19 cellular contexts compared by ENCODE assay signal in genomic region chr1:239361403-239361802, GRCh38. TPM values are rescaled to one million over a fixed set of nuclear protein-coding genes. Genes with fewer than 3 reads are reported as not detected.
DNase-seq lines count a peak whose midpoint lies in the region; ATAC-seq and TF ChIP-seq lines count a peak whose summit lies in the region.
"Had no signal": no experiment of that assay in that cellular context is flagged by ENCODE, and none has a peak within 500 bp of the region (broad histone marks: within the 10 kb centered on the region; RNA-seq: fewer than 3 reads in every experiment).

No MANE protein-coding gene starts in this region.

- H3K4me3 ChIP-seq in BJ (ENCODE audit: low read depth, low read length) (no peak overlapping the region), left lung (no peak overlapping the region)
- H3K4me3 ChIP-seq: esophagus muscularis mucosa had no signal

- H3K36me3 ChIP-seq in BJ (ENCODE audit: control insufficient read depth, insufficient read depth, low read length): no peaks in the 10 kb centered on the region
- no peaks in the 10 kb centered on the region for H3K36me3 ChIP-seq in left lung
- H3K36me3 ChIP-seq: BE2C, esophagus muscularis mucosa had no signal

- POLR2A ChIA-PET in BJ (lab: Charles Lee): no interaction called here

- peak; percentile 23 for ATAC-seq in left lung
- ATAC-seq in HG03097 (IDR thresholded peaks at IDR 0.05; ENCODE audit: low FRiP score, unreplicated experiment): no peak
- ATAC-seq in sciatic nerve: no peak
- ATAC-seq in GM19452 (IDR thresholded peaks at IDR 0.05; ENCODE audit: unreplicated experiment): no peak
- no peak for ATAC-seq in HG03565 (IDR thresholded peaks at IDR 0.05; ENCODE audit: unreplicated experiment)
- ATAC-seq: HepG2 had no signal

- no peaks in the 10 kb centered on the region for H3K9me3 ChIP-seq in left lung
- H3K9me3 ChIP-seq: BE2C, esophagus muscularis mucosa had no signal

- H3K27me3 ChIP-seq in BJ (ENCODE audit: control insufficient read depth, insufficient read depth, low read length) (no peaks in the 10 kb centered on the region), left lung (no peaks in the 10 kb centered on the region)
- H3K27me3 ChIP-seq: BE2C, esophagus muscularis mucosa had no signal

- TF ChIP-seq CTCF in BJ (IDR thresholded peaks at IDR 0.05; ENCODE audit: insufficient read depth, low read depth, low read length): no peak
- no peak for TF ChIP-seq CTCF in left lung (IDR thresholded peaks at IDR 0.05)

- peak; percentile 94 for DNase-seq in BJ (ENCODE audit: low read depth)
- peak; percentile 55 for DNase-seq in LHCN-M2 (ENCODE audit: low read depth)
- DNase-seq in astrocyte of the hippocampus (ENCODE audit: low read depth, low spot score): peak; percentile 73
- DNase-seq in left lung: no peak
- DNase-seq in sciatic nerve (ENCODE audit: low spot score): no peak
- DNase-seq: activated naive CD4-positive, alpha-beta T cell treated with anti-CD3 and anti-CD28 coated beads, Interleukin-2, amount 50 U/mL, for 16 hours; BE2C; cerebellar nuclear complex; H7; NCI-H1436; NCI-H526; SHP77 treated with DMSO at 0.1 percent for 48 hours; stimulated activated CD4-positive, alpha-beta T cell treated with anti-CD3 and anti-CD28 coated beads, Interleukin-4, amount 100 ng/mL, for 4 hours; stimulated activated naive CD4-positive, alpha-beta T cell treated with Interleukin-2 at 50 U/mL for 16 hours had no signal

- H3K4me1 ChIP-seq in left lung: no peaks in the 10 kb centered on the region

- intact Hi-C loops in left lung (cut with DNase I): no loop called here
- intact Hi-C loops in sciatic nerve (cut with DNase I): no loop called here

- no peak overlapping the region for H3K27ac ChIP-seq in left lung

- CTCF ChIA-PET in BJ (lab: Yijun Ruan, JAX): no interaction called here

RNA-seq across cellular contexts. Expression of gene CHRM3, which starts 25.0 kb away (rescaled TPM):
- polyA plus RNA-seq in BJ (2011; rRNA removed): 0.72 and 0.78 TPM in 2 replicates
- 1.6 and 2.6 TPM in 2 replicates for polyA minus RNA-seq in BJ (2011; rRNA and poly(A)+ RNA removed)
- total RNA-seq in LHCN-M2 (2014; rRNA removed) (0.11 TPM in 1 of 2 replicates, not detected in the other), left lung (1 to 10 TPM; 3.1 to 6.7 TPM), sciatic nerve (1.4 TPM)
- 0.23 TPM for polyA plus RNA-seq in LHCN-M2 (2012)
- total RNA-seq: HepG2 had no signal
- polyA plus RNA-seq: HepG2 had no signal

Comparison
In these comparisons a context has a peak if more than half of its experiments do, and no peak if none do; other contexts are left out.
1. DNase-seq: peak in BJ (single experiment), LHCN-M2 (single experiment) and astrocyte of the hippocampus (single experiment); none in left lung (0 of 2) and sciatic nerve (single experiment).